In genomic region chr4:155122382-155122781, GRCh38 we compare ENCODE assay signal across 30 cellular contexts.
"Had no signal": no experiment of that assay in that cellular context is flagged by ENCODE, and none has a peak within 500 bp of the region (broad histone marks: within the 10 kb centered on the region; RNA-seq: fewer than 3 reads in every experiment).

No MANE protein-coding gene starts in this region.

- H3K36me3 ChIP-seq: brain microvascular endothelial cell, esophagus muscularis mucosa, gastroesophageal sphincter, heart right ventricle, WERI-Rb-1 had no signal

- H3K4me3 ChIP-seq: coronary artery, esophagus muscularis mucosa, gastroesophageal sphincter, heart right ventricle had no signal

- FAIRE-seq: astrocyte, bronchial epithelial cell had no signal

- H3K27ac ChIP-seq: brain microvascular endothelial cell, coronary artery, esophagus muscularis mucosa, foreskin keratinocyte, gastroesophageal sphincter, heart right ventricle, WERI-Rb-1 had no signal

- H3K9me3 ChIP-seq: esophagus muscularis mucosa, gastroesophageal sphincter had no signal

- H3K27me3 ChIP-seq: brain microvascular endothelial cell, esophagus muscularis mucosa, foreskin keratinocyte, gastroesophageal sphincter, heart right ventricle had no signal

- H3K4me1 ChIP-seq: esophagus muscularis mucosa, foreskin keratinocyte, gastroesophageal sphincter, heart right ventricle had no signal

- DNase-seq: activated CD4-positive, alpha-beta memory T cell treated with anti-CD3 and anti-CD28 coated beads for 36 hours; activated CD4-positive, alpha-beta T cell treated with anti-CD3 and anti-CD28 coated beads for 36 hours; activated CD4-positive, alpha-beta T cell treated with anti-CD3 and anti-CD28 coated beads, Interleukin-2, amount 10 ng/mL, durations not matched to agents 24 days and 14 days; activated CD4-positive, CD25-positive, alpha-beta regulatory T cell; activated CD4-positive, CD25-positive, alpha-beta regulatory T cell treated with anti-CD3 and anti-CD28 coated beads, Interleukin-2, amount 50 U/mL, for 72 hours; activated CD8-positive, alpha-beta memory T cell treated with anti-CD3 and anti-CD28 coated beads, Interleukin-2, amount 10 ng/mL, durations not matched to agents 7 days and 5 days; activated CD8-positive, alpha-beta memory T cell treated with anti-CD3 and anti-CD28 coated beads, Interleukin-2, amount 50 U/mL, for 4 hours; activated CD8-positive, alpha-beta T cell treated with anti-CD3 and anti-CD28 coated beads, Interleukin-2, amount 10 ng/mL, durations not matched to agents 7 days and 5 days; activated gamma-delta T cell; activated naive CD4-positive, alpha-beta T cell; activated naive CD4-positive, alpha-beta T cell treated with anti-CD3 and anti-CD28 coated beads, Interleukin-2, amount 10 ng/mL, durations not matched to agents 7 days and 5 days; activated naive CD8-positive, alpha-beta T cell treated with anti-CD3 and anti-CD28 coated beads, Interleukin-2, amount 10 ng/mL, durations not matched to agents 7 days and 5 days; activated T-cell treated with anti-CD3 and anti-CD28 coated beads, Interleukin-2, amount 50 U/mL, for 24 hours; activated T-cell treated with anti-CD3 and anti-CD28 coated beads, Interleukin-2, amount 50 U/mL, for 72 hours; amniotic stem cell; anterior cingulate cortex; brain microvascular endothelial cell; effector CD4-positive, alpha-beta T cell; effector memory CD8-positive, alpha-beta T cell; erythroblast; foreskin keratinocyte; heart right ventricle; T-cell; T1000; WERI-Rb-1 had no signal
